ENCODE assay signal across 8 cellular contexts in genomic region chr5:12959744-12960143, GRCh38.
"Had no signal": no experiment of that assay in that cellular context is flagged by ENCODE, and none has a peak within 500 bp of the region (broad histone marks: within the 10 kb centered on the region; RNA-seq: fewer than 3 reads in every experiment).

No MANE protein-coding gene starts in this region.

- H3K9ac ChIP-seq: KMS-11 had no signal

- H3K4me3 ChIP-seq: GM23338 had no signal

- H3K27ac ChIP-seq: KMS-11 had no signal

- H2AFZ ChIP-seq: GM23338 had no signal

- ATAC-seq: GM23338 had no signal

- H3K9me3 Mint-ChIP-seq: GM23338, H9 had no signal

- FAIRE-seq: H1, H54, HTR-8/SVneo had no signal

- H3K4me3 Mint-ChIP-seq: GM23338, H9 had no signal

- H3K4me2 ChIP-seq: GM23338, KMS-11 had no signal

- DNase-seq: H9, HCEC 1CT, KBM-7 had no signal

- H3K27ac Mint-ChIP-seq: GM23338, H9 had no signal
